8 cellular contexts compared by ENCODE assay signal in the genomic region with DNA sequence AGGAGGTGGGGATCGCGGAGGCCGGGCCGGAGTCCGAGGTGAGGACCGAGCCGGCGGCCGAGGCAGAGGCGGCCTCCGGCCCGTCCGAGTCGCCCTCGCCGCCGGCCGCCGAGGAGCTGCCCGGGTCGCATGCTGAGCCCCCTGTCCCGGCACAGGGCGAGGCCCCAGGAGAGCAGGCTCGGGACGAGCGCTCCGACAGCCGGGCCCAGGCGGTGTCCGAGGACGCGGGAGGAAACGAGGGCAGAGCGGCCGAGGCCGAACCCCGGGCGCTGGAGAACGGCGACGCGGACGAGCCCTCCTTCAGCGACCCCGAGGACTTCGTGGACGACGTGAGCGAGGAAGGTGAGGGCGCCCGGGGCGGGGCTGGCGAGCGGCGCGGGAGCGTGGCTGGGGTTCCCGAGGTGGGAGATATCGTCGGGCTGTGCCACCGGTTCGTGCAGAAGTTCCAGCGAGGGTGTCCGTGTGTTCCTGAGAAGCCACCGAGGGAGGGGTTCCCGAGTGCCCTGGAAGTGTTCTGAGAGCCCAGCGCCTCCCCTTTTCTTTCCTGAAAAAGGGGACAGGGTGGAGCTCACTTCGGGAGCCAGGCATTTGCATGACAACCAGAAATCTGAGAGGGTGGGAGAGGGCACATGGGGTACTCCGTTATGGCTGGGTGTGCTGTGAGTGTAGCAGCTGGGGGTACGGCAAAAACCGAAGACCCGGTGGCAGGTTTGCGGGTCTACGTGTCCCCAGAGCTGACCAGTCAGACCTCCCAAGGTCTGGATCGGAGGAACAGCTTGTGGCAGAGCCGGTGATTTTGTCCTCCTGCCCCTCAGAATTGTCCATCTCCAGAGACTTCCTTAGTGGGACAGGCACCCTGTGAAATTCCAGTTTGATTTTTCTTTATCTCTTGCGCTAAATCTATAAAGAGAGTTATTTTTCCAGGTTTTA. TPM values are rescaled to one million over a fixed set of nuclear protein-coding genes. Genes with fewer than 3 reads are reported as not detected.
DNase-seq lines count a peak whose midpoint lies in the region; ATAC-seq and TF ChIP-seq lines count a peak whose summit lies in the region.

No MANE protein-coding gene starts in this region.

- H3K4me3 ChIP-seq in foreskin fibroblast (ENCODE audit: low read depth in 1 of 2, low read length in 2 of 2) (peak overlapping the region; percentile 70 to 95), psoas muscle (peak overlapping the region; percentile 98)

- no peaks in the 10 kb centered on the region for H3K27me3 ChIP-seq in psoas muscle (ENCODE audit: insufficient read depth in 3 of 3, low read length in 2 of 3)

- peaks cover 43% of the 10 kb centered on the region for H3K4me1 ChIP-seq in psoas muscle

- no peaks in the 10 kb centered on the region for H3K9me3 ChIP-seq in psoas muscle

- peak; percentile 4 for ATAC-seq in HG03558 (IDR thresholded peaks at IDR 0.05; ENCODE audit: extremely low read depth, unreplicated experiment)
- no peak for ATAC-seq in psoas muscle

- WGBS in psoas muscle, 3 donors: 0 to 1% (median 1%) methylated on average over 43 to 77 of the region's 77 CpGs

- TF ChIP-seq CTCF in foreskin fibroblast (IDR thresholded peaks at IDR 0.05; ENCODE audit: low read depth, low read length) (no peak), psoas muscle (IDR thresholded peaks at IDR 0.05) (no peak)

- DNase-seq in activated CD4-positive, alpha-beta T cell treated with anti-CD3 and anti-CD28 coated beads for 48 hours: peak; percentile 49
- DNase-seq in activated CD4-positive, alpha-beta T cell treated with anti-CD3 and anti-CD28 coated beads for 1 hour: no peak
- DNase-seq in activated CD8-positive, alpha-beta memory T cell treated with anti-CD3 and anti-CD28 coated beads, Interleukin-2, amount 50 U/mL, for 48 hours: peak; percentile 71
- DNase-seq in foreskin fibroblast (peak in 1 of 2 donors; percentile 34), psoas muscle (peak; percentile 30 to 54), NOMO-1 treated with DMSO at 0.1 percent for 48 hours (lab: John Stamatoyannopoulos, UW; ENCODE audit: unreplicated experiment) (no peak), NCI-H226 (no peak)

- peaks cover 0 to 38% of the 10 kb centered on the region in 2 donors for H3K36me3 ChIP-seq in psoas muscle (ENCODE audit: insufficient read depth in 1 of 2, low read depth in 1 of 2)

- intact Hi-C loops in psoas muscle (cut with DNase I): no loop called here

- H3K27ac ChIP-seq in psoas muscle: peak overlapping the region; percentile 100

RNA-seq across cellular contexts. Expression of gene EIF3B, which starts 0.7 kb away (rescaled TPM):
- 100 to 1,000 TPM; 101 to 203 (median 180) TPM for total RNA-seq in psoas muscle
- 100 to 1,000 TPM; 113 to 275 (median 159) TPM for polyA plus RNA-seq in psoas muscle

RNA-seq across cellular contexts. Expression of gene SNX8, which starts 41.1 kb away (rescaled TPM):
- total RNA-seq in psoas muscle: 10 to 100 TPM; 13.4 to 25.1 (median 21.7) TPM
- 10 to 100 TPM in 2 of 3 donors, 1 to 10 TPM in 1; 8.4 to 14.3 (median 12.3) TPM for polyA plus RNA-seq in psoas muscle

RNA-seq across cellular contexts. Expression of gene CHST12, which starts 48.1 kb away (rescaled TPM):
- total RNA-seq in psoas muscle: 10 to 100 TPM in 1 of 4 donors, 1 to 10 TPM in 3; 6.6 to 12.0 (median 9.4) TPM
- polyA plus RNA-seq in psoas muscle: 1 to 10 TPM; 7.7 to 8.2 (median 8.1) TPM

Comparison
In these comparisons a context has a peak if more than half of its experiments do, and no peak if none do; other contexts are left out.
1. DNase-seq: peak in activated CD4-positive, alpha-beta T cell treated with anti-CD3 and anti-CD28 coated beads for 48 hours (single experiment), activated CD8-positive, alpha-beta memory T cell treated with anti-CD3 and anti-CD28 coated beads, Interleukin-2, amount 50 U/mL, for 48 hours (single experiment) and psoas muscle (2 of 2); none in activated CD4-positive, alpha-beta T cell treated with anti-CD3 and anti-CD28 coated beads for 1 hour (single experiment), NOMO-1 treated with DMSO at 0.1 percent for 48 hours (single experiment) and NCI-H226 (single experiment).